1 cellular context compared by ENCODE assay signal in the genomic region with DNA sequence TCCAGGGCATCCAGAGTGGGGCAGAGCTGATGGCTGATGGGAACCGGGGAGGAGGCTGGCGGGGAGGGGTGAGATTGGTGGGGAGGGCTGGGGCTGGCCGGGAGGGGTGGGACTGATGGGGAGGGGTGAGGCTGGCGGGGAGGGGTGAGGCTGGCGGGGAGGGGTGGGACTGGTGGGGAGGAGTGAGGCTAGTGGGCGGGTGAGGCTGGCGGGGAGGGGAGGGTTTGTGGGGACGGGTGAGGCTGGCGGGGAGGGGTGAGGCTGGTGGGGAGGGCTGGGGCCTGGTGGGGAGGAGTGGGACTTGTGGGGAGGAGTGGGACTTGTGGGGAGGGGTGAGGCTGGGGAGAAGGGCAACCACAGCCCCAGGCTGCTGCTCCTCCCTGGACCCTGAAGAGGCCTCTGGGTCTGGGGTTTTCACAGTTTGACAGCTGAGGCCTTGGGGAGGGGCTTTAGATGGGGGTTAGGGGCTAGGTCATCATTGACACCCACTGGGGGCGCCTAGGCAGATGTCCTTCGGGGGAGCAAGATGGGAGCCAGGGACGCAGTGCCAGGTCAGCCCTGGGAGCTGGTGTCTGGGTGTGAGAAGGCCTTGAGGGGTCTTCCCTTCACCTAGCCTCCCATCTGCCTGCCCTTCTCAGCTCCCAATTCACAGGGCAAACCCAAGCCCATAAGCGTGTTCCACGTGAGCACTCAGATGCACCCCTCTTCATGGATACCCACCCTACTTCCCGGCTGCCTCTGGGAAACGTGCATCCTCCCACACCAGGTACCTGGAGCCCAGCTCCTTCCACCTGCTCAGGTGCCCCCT.
TF ChIP-seq lines count a peak whose summit lies in the region.

No MANE protein-coding gene starts in this region.

TF ChIP-seq in H1, 55 proteins besides CTCF, POLR2A, EP300 and RAD21:
- TF ChIP-seq CTBP2 (IDR thresholded peaks at IDR 0.05; ENCODE audit: borderline replicate concordance, insufficient read depth, insufficient read length, low read length) = no peak
- no peak for TF ChIP-seq CHD2 (IDR thresholded peaks at IDR 0.05; ENCODE audit: low read length)
- TF ChIP-seq BCL11A (IDR thresholded peaks at IDR 0.05; ENCODE audit: low read depth in 2 of 2, low read length in 2 of 2) = no peak
- TF ChIP-seq KDM1A (IDR thresholded peaks at IDR 0.05; ENCODE audit: borderline replicate concordance, low read length) = no peak
- TF ChIP-seq SUZ12 (IDR thresholded peaks at IDR 0.05; ENCODE audit: low read length) = no peak
- TF ChIP-seq NRF1 (IDR thresholded peaks at IDR 0.05; ENCODE audit: low read depth, low read length) = no peak
- TF ChIP-seq TBP (IDR thresholded peaks at IDR 0.05; ENCODE audit: low read depth, low read length) = no peak
- no peak for TF ChIP-seq SP1 (IDR thresholded peaks at IDR 0.05; ENCODE audit: low read depth, low read length)
- TF ChIP-seq HDAC6 (IDR thresholded peaks at IDR 0.05; ENCODE audit: low read depth, low read length) = no peak
